ENCODE assay signal across 12 cellular contexts in the genomic region with DNA sequence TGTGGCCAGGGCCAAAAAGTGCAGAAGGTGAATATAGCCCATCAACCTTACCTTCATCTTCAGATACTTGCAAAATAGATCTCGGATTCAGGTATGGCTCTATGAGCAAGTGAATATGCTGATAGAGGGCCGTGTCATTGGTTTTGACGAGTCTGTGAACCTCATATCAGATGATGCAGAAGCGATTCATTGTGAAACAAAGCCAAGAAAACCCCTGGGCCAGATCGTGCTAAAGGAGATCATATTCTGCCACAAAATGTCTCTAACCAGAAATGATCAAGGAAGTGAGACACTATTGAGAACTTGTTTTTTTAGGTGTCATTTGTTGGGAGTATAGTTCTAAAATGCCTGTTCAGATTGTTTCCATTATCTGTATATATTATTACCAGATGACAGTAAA. TPM values are rescaled to one million over a fixed set of nuclear protein-coding genes. Genes with fewer than 3 reads are reported as not detected.
DNase-seq lines count a peak whose midpoint lies in the region; ATAC-seq and TF ChIP-seq lines count a peak whose summit lies in the region.
"Had no signal": no experiment of that assay in that cellular context is flagged by ENCODE, and none has a peak within 500 bp of the region (broad histone marks: within the 10 kb centered on the region; RNA-seq: fewer than 3 reads in every experiment).

No MANE protein-coding gene starts in this region.

- peaks cover 16% of the 10 kb centered on the region for H3K4me1 Mint-ChIP-seq in activated CD4-positive, alpha-beta T cell treated with anti-CD3 and anti-CD28 coated beads, Interleukin-2, amount 10 ng/mL, durations not matched to agents 24 days and 14 days
- no peaks in the 10 kb centered on the region for H3K4me1 Mint-ChIP-seq in endodermal cell

- no peak for TF ChIP-seq EP300 in ovary (IDR thresholded peaks at IDR 0.05)

- 68 to 70% (median 68%) methylated on average over 5 of the region's 5 CpGs for WGBS in ovary, 3 donors
- 93 to 94% methylated on average over 3 to 5 of the region's 5 CpGs for WGBS in endodermal cell (ENCODE audit: insufficient coverage in 1 of 2, insufficient read length in 1 of 2), 2 experiments

- H3K9me3 Mint-ChIP-seq in activated CD4-positive, alpha-beta T cell treated with anti-CD3 and anti-CD28 coated beads, Interleukin-2, amount 10 ng/mL, durations not matched to agents 24 days and 14 days: no peaks in the 10 kb centered on the region
- H3K9me3 Mint-ChIP-seq in endodermal cell: no peaks in the 10 kb centered on the region

- peak; percentile 90 for ATAC-seq in GM21526 (IDR thresholded peaks at IDR 0.05; ENCODE audit: low FRiP score, unreplicated experiment)
- ATAC-seq in HG03159 (IDR thresholded peaks at IDR 0.05; ENCODE audit: unreplicated experiment): peak; percentile 92
- ATAC-seq: HepG2, left colon had no signal

- intact Hi-C loops in activated CD4-positive, alpha-beta T cell treated with anti-CD3 and anti-CD28 coated beads, Interleukin-2, amount 10 ng/mL, durations not matched to agents 24 days and 14 days (cut with micrococcal nuclease): no loop called here
- intact Hi-C loops in ovary (cut with DNase I): no loop called here

- H3K9me3 ChIP-seq in ovary (no peaks in the 10 kb centered on the region), endodermal cell (ENCODE audit: control insufficient read depth, low read length) (no peaks in the 10 kb centered on the region)

- TF ChIP-seq CTCF in ovary (IDR thresholded peaks at IDR 0.05) (no peak), endodermal cell (conservative IDR thresholded peaks at IDR 0.05) (no peak)

- peak; percentile 74 for DNase-seq in activated CD4-positive, alpha-beta T cell treated with anti-CD3 and anti-CD28 coated beads, Interleukin-2, amount 10 ng/mL, durations not matched to agents 24 days and 14 days
- no peak for DNase-seq in activated CD4-positive, alpha-beta T cell treated with anti-CD3 and anti-CD28 coated beads, Interleukin-2, amount 50 U/mL, for 1 hour
- DNase-seq in stimulated activated CD4-positive, alpha-beta T cell treated with anti-CD3 and anti-CD28 coated beads, Interleukin-2, amount 100 ng/mL, for 24 hours: peak; percentile 11 to 18
- DNase-seq in GM19240 (ENCODE audit: insufficient read length, low spot score): no peak
- DNase-seq in ovary: no peak
- DNase-seq in endodermal cell: no peak
- DNase-seq: GF-D8, left colon, NCI-H2227 treated with DMSO at 0.1 percent for 48 hours had no signal

- TF ChIP-seq POLR2A in ovary (IDR thresholded peaks at IDR 0.05): no peak

- peak overlapping the region; percentile 75 for H3K27ac Mint-ChIP-seq in activated CD4-positive, alpha-beta T cell treated with anti-CD3 and anti-CD28 coated beads, Interleukin-2, amount 10 ng/mL, durations not matched to agents 24 days and 14 days
- H3K27ac Mint-ChIP-seq in endodermal cell: no peak overlapping the region

- H3K27me3 Mint-ChIP-seq in activated CD4-positive, alpha-beta T cell treated with anti-CD3 and anti-CD28 coated beads, Interleukin-2, amount 10 ng/mL, durations not matched to agents 24 days and 14 days: no peaks in the 10 kb centered on the region
- no peaks in the 10 kb centered on the region for H3K27me3 Mint-ChIP-seq in endodermal cell (ENCODE audit: insufficient read depth)

- H3K4me1 ChIP-seq in ovary (ENCODE audit: insufficient read depth) (no peaks in the 10 kb centered on the region), endodermal cell (ENCODE audit: control insufficient read depth, insufficient read depth, low read length) (no peaks in the 10 kb centered on the region)

- no peak overlapping the region for H3K9ac ChIP-seq in endodermal cell (ENCODE audit: extremely low read depth, low read length, poor library complexity, severe bottlenecking)

- H3K4me3 ChIP-seq in ovary: no peak overlapping the region
- H3K4me3 ChIP-seq in endodermal cell (ENCODE audit: low read length): no peak overlapping the region

- H3K27ac ChIP-seq in ovary (no peak overlapping the region), endodermal cell (ENCODE audit: low read depth, low read length) (no peak overlapping the region)

- no peaks in the 10 kb centered on the region for H3K36me3 ChIP-seq in ovary
- H3K36me3 ChIP-seq in endodermal cell (ENCODE audit: control insufficient read depth, insufficient read depth, low read length): no peaks in the 10 kb centered on the region

- H3K27me3 ChIP-seq in ovary (no peaks in the 10 kb centered on the region), endodermal cell (ENCODE audit: control insufficient read depth, insufficient read depth, low read length, poor library complexity, severe bottlenecking) (no peaks in the 10 kb centered on the region)

- peaks cover 26% of the 10 kb centered on the region for H3K36me3 Mint-ChIP-seq in activated CD4-positive, alpha-beta T cell treated with anti-CD3 and anti-CD28 coated beads, Interleukin-2, amount 10 ng/mL, durations not matched to agents 24 days and 14 days (ENCODE audit: low read depth)
- peaks cover 5% of the 10 kb centered on the region for H3K36me3 Mint-ChIP-seq in endodermal cell (ENCODE audit: low read depth)

- peak overlapping the region; percentile 40 for H3K4me3 Mint-ChIP-seq in activated CD4-positive, alpha-beta T cell treated with anti-CD3 and anti-CD28 coated beads, Interleukin-2, amount 10 ng/mL, durations not matched to agents 24 days and 14 days
- no peak overlapping the region for H3K4me3 Mint-ChIP-seq in endodermal cell

RNA-seq across cellular contexts. Expression of gene PDK3, which starts 48.3 kb away (rescaled TPM):
- 26.3 and 30.7 TPM in 2 replicates for total RNA-seq in activated CD4-positive, alpha-beta T cell treated with anti-CD3 and anti-CD28 coated beads, Interleukin-2, amount 10 ng/mL, durations not matched to agents 24 days and 14 days
- total RNA-seq in ovary (10 to 100 TPM; 13.8 to 30.9 (median 20.7) TPM), endodermal cell (10 to 100 TPM; 14.9 to 21.9 TPM)
- polyA plus RNA-seq in ovary: 10 to 100 TPM in 1 of 2 donors, 1 to 10 TPM in 1; 3.1 to 20.2 TPM
- polyA plus RNA-seq in endodermal cell (2013, experiment 1 of 2): 10.3 TPM
- 11.2 TPM for polyA plus RNA-seq in endodermal cell (2013, experiment 2 of 2)

Comparison
In these comparisons a context has a peak if more than half of its experiments do, and no peak if none do; other contexts are left out.
1. DNase-seq: peak in activated CD4-positive, alpha-beta T cell treated with anti-CD3 and anti-CD28 coated beads, Interleukin-2, amount 10 ng/mL, durations not matched to agents 24 days and 14 days (single experiment) and stimulated activated CD4-positive, alpha-beta T cell treated with anti-CD3 and anti-CD28 coated beads, Interleukin-2, amount 100 ng/mL, for 24 hours (2 of 2); none in activated CD4-positive, alpha-beta T cell treated with anti-CD3 and anti-CD28 coated beads, Interleukin-2, amount 50 U/mL, for 1 hour (single experiment), GM19240 (single experiment), ovary (0 of 5) and endodermal cell (single experiment).